Comparison of ENCODE assay signal across 1 cellular context in the genomic region with DNA sequence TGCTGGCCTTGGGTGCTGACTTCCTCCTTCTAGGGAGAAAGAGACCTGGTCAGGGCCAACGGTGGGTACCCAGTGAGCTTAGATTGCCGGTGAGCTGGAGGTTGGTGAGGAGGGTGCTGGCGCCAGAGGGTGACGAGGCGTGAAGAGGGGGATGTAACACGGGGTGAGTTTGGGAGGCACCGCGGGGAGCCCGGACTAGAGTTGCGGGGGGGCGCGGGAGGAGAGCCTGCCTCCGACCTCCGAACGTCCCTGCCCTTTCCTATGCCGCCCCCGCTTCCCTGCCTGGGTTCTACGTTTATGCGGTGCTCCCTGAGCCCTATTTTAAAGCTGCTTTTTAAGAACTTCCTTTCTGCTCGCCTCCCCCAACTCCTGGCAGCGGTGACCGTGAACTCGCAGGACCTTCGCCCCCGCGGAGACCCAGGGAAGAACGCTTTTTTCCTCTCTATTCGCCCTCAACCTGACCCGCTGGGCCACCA.
TF ChIP-seq lines count a peak whose summit lies in the region.

No MANE protein-coding gene starts in this region.

TF ChIP-seq in WTC11, 78 proteins besides CTCF, POLR2A, EP300 and RAD21 (continued from another document):
- TF ChIP-seq, protein P1, sequence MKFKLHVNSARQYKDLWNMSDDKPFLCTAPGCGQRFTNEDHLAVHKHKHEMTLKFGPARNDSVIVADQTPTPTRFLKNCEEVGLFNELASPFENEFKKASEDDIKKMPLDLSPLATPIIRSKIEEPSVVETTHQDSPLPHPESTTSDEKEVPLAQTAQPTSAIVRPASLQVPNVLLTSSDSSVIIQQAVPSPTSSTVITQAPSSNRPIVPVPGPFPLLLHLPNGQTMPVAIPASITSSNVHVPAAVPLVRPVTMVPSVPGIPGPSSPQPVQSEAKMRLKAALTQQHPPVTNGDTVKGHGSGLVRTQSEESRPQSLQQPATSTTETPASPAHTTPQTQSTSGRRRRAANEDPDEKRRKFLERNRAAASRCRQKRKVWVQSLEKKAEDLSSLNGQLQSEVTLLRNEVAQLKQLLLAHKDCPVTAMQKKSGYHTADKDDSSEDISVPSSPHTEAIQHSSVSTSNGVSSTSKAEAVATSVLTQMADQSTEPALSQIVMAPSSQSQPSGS (CRISPR knock-in tag; IDR thresholded peaks at IDR 0.05; ENCODE audit: borderline replicate concordance, low read depth): no peak
- no peak for TF ChIP-seq ZNF232 (CRISPR knock-in tag; IDR thresholded peaks at IDR 0.05)
- TF ChIP-seq SMAD4 (CRISPR knock-in tag; IDR thresholded peaks at IDR 0.05): no peak
- no peak for TF ChIP-seq IRF2 (CRISPR knock-in tag; IDR thresholded peaks at IDR 0.05; ENCODE audit: borderline replicate concordance, low read depth)
- no peak for TF ChIP-seq SP1 (CRISPR knock-in tag; conservative IDR thresholded peaks at IDR 0.05)
- TF ChIP-seq, protein P2, sequence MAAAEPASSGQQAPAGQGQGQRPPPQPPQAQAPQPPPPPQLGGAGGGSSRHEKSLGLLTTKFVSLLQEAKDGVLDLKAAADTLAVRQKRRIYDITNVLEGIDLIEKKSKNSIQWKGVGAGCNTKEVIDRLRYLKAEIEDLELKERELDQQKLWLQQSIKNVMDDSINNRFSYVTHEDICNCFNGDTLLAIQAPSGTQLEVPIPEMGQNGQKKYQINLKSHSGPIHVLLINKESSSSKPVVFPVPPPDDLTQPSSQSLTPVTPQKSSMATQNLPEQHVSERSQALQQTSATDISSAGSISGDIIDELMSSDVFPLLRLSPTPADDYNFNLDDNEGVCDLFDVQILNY (CRISPR knock-in tag; IDR thresholded peaks at IDR 0.05): no peak
- TF ChIP-seq, protein P3, sequence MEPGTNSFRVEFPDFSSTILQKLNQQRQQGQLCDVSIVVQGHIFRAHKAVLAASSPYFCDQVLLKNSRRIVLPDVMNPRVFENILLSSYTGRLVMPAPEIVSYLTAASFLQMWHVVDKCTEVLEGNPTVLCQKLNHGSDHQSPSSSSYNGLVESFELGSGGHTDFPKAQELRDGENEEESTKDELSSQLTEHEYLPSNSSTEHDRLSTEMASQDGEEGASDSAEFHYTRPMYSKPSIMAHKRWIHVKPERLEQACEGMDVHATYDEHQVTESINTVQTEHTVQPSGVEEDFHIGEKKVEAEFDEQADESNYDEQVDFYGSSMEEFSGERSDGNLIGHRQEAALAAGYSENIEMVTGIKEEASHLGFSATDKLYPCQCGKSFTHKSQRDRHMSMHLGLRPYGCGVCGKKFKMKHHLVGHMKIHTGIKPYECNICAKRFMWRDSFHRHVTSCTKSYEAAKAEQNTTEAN (CRISPR knock-in tag; IDR thresholded peaks at IDR 0.05): no peak
- TF ChIP-seq, protein P4, sequence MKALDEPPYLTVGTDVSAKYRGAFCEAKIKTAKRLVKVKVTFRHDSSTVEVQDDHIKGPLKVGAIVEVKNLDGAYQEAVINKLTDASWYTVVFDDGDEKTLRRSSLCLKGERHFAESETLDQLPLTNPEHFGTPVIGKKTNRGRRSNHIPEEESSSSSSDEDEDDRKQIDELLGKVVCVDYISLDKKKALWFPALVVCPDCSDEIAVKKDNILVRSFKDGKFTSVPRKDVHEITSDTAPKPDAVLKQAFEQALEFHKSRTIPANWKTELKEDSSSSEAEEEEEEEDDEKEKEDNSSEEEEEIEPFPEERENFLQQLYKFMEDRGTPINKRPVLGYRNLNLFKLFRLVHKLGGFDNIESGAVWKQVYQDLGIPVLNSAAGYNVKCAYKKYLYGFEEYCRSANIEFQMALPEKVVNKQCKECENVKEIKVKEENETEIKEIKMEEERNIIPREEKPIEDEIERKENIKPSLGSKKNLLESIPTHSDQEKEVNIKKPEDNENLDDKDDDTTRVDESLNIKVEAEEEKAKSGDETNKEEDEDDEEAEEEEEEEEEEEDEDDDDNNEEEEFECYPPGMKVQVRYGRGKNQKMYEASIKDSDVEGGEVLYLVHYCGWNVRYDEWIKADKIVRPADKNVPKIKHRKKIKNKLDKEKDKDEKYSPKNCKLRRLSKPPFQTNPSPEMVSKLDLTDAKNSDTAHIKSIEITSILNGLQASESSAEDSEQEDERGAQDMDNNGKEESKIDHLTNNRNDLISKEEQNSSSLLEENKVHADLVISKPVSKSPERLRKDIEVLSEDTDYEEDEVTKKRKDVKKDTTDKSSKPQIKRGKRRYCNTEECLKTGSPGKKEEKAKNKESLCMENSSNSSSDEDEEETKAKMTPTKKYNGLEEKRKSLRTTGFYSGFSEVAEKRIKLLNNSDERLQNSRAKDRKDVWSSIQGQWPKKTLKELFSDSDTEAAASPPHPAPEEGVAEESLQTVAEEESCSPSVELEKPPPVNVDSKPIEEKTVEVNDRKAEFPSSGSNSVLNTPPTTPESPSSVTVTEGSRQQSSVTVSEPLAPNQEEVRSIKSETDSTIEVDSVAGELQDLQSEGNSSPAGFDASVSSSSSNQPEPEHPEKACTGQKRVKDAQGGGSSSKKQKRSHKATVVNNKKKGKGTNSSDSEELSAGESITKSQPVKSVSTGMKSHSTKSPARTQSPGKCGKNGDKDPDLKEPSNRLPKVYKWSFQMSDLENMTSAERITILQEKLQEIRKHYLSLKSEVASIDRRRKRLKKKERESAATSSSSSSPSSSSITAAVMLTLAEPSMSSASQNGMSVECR (CRISPR knock-in tag; IDR thresholded peaks at IDR 0.05; ENCODE audit: borderline replicate concordance): no peak
- no peak for TF ChIP-seq HMGA2 (CRISPR knock-in tag; IDR thresholded peaks at IDR 0.05)
- TF ChIP-seq ZNF317 (CRISPR knock-in tag; IDR thresholded peaks at IDR 0.05; ENCODE audit: borderline replicate concordance, low read depth): no peak
- TF ChIP-seq CREB1 (CRISPR knock-in tag; IDR thresholded peaks at IDR 0.05): no peak
